21 cellular contexts compared by ENCODE assay signal in genomic region chr22:33983558-33983957, GRCh38.
"Had no signal": no experiment of that assay in that cellular context is flagged by ENCODE, and none has a peak within 500 bp of the region (broad histone marks: within the 10 kb centered on the region; RNA-seq: fewer than 3 reads in every experiment).

No MANE protein-coding gene starts in this region.

- H3K4me3 ChIP-seq: colonic mucosa, gastroesophageal sphincter, heart left ventricle, hepatocyte, left ventricle myocardium inferior, lower lobe of right lung, mucosa of descending colon had no signal

- H2AFZ ChIP-seq: hepatocyte had no signal

- H3K36me3 ChIP-seq: colonic mucosa, gastroesophageal sphincter, heart left ventricle, left ventricle myocardium inferior, lower lobe of right lung had no signal

- FAIRE-seq: endometrium, frontal cortex, islet of Langerhans, keratinocyte had no signal

- H3K79me2 ChIP-seq: hepatocyte had no signal

- DNase-seq: colonic mucosa; cortex of kidney; effector CD8-positive, alpha-beta T cell; effector memory CD8-positive, alpha-beta T cell; endodermal cell; erythroblast; foreskin keratinocyte; heart left ventricle; left cardiac atrium; left ventricle myocardium inferior; lower lobe of right lung; mesenchymal stem cell; mucosa of descending colon had no signal

- ATAC-seq: effector memory CD8-positive, alpha-beta T cell; esophagus mucosa; foreskin keratinocyte; gastroesophageal sphincter; heart left ventricle; left cardiac atrium; lower lobe of right lung; mucosa of descending colon had no signal

- H3K4me2 ChIP-seq: hepatocyte had no signal

- H3K4me1 ChIP-seq: colonic mucosa, foreskin keratinocyte, heart left ventricle, left ventricle myocardium inferior, lower lobe of right lung had no signal

- H3K9me3 ChIP-seq: colonic mucosa, gastroesophageal sphincter, heart left ventricle, left ventricle myocardium inferior, lower lobe of right lung, mucosa of descending colon had no signal

- H3K27me3 ChIP-seq: colonic mucosa, foreskin keratinocyte, gastroesophageal sphincter, hepatocyte had no signal

- H3K27ac ChIP-seq: colonic mucosa, epithelial cell of prostate, foreskin keratinocyte, gastroesophageal sphincter, heart left ventricle, hepatocyte, left ventricle myocardium inferior, lower lobe of right lung had no signal
